In the genomic region with DNA sequence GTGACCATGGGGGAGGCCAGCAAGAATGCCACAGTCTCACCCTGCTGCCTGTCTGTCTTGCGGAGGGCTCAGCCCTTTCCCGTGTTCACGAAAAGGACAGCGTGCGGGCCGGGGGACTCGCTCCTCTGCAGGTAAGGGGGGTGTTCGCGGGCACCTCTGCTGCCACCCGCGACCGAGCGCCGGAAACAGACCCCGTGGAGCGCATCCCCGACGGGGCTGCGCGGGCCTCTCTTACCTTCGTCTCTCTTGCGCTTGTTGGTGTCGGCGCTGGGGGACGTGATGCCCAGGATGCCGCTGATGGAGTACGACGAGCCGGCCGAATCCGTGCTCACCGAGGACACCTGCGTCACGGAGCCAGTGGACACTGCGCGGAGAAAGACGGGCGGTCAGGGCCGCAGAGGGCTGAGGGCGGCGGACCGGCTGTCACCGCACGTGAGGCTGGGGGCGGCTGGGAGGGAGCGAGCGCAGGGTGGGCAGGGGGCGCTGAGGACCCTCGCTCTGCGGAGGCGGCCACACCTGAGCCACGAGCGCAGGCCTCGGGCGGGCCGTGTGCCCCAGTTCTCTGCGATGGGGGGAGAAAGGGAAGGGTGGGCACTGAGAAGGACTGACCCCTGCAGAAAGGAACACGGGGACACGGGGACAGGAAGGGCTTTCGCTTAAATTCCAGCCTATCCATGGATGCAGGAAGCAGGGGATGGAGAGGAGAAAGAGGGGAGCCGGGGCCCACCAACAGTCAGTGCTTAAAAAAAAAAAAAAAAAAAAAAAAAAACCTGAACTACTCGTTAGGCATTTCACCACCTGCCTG, we compare ENCODE assay signal across 20 cellular contexts. TPM values are rescaled to one million over a fixed set of nuclear protein-coding genes. Genes with fewer than 3 reads are reported as not detected.
A peak's percentile ranks its signal among the peaks of the same experiment; 100 is the strongest.
DNase-seq lines count a peak whose midpoint lies in the region; ATAC-seq and TF ChIP-seq lines count a peak whose summit lies in the region.
"Had no signal": no experiment of that assay in that cellular context is flagged by ENCODE, and none has a peak within 500 bp of the region (broad histone marks: within the 10 kb centered on the region; RNA-seq: fewer than 3 reads in every experiment).

No MANE protein-coding gene starts in this region.

- no peak for TF ChIP-seq POLR2A in ovary (IDR thresholded peaks at IDR 0.05)

- H4K20me1 ChIP-seq in Karpas-422 (ENCODE audit: insufficient read depth, low read depth, low read length) = peaks cover 3% of the 10 kb centered on the region; the same call in 1 of the 2 replicates
- no peaks in the 10 kb centered on the region for H4K20me1 ChIP-seq in neural cell (ENCODE audit: insufficient read depth)

- TF ChIP-seq EP300 in neural cell (conservative IDR thresholded peaks at IDR 0.05; ENCODE audit: poor library complexity, severe bottlenecking) (no peak), ovary (IDR thresholded peaks at IDR 0.05) (no peak)

- TF ChIP-seq RAD21 in neural cell (conservative IDR thresholded peaks at IDR 0.05) = no peak

- H3K36me3 ChIP-seq in Karpas-422 (ENCODE audit: insufficient read depth, low read length) = peaks cover 72% of the 10 kb centered on the region
- H3K36me3 ChIP-seq in neural cell (ENCODE audit: insufficient read depth, low read length) = no peaks in the 10 kb centered on the region
- H3K36me3 ChIP-seq in ovary = no peaks in the 10 kb centered on the region
- H3K36me3 ChIP-seq: ascending aorta, Peyer's patch, vagina had no signal

- intact Hi-C loops in ovary (cut with DNase I) = loop anchor here in 1 of 4 donors (10.0 kb wide), 1 partner anchor 62 kb away; no protein-coding TSS in a partner anchor

- no peak for TF ChIP-seq CTCF in GM12865 (IDR thresholded peaks at IDR 0.05; ENCODE audit: insufficient read depth, low read depth, low read length, missing control alignments)
- TF ChIP-seq CTCF in neural cell (IDR thresholded peaks at IDR 0.05; ENCODE audit: poor library complexity, severe bottlenecking) = no peak
- TF ChIP-seq CTCF in ovary (IDR thresholded peaks at IDR 0.05) = no peak

- H2AFZ ChIP-seq in Karpas-422 (ENCODE audit: low read length) (no peak overlapping the region), neural cell (ENCODE audit: low read depth, low read length) (no peak overlapping the region)

- peak overlapping the region; percentile 95 for H3K27ac ChIP-seq in Karpas-422 (ENCODE audit: low read length)
- H3K27ac ChIP-seq in neural cell (ENCODE audit: low read length) = no peak overlapping the region
- no peak overlapping the region for H3K27ac ChIP-seq in ovary
- H3K27ac ChIP-seq: ascending aorta, C4-2B, vagina had no signal

- WGBS in ovary, 3 donors = 2 to 7% (median 7%) methylated on average over 45 to 62 of the region's 62 CpGs

- H3K9ac ChIP-seq in Karpas-422 (ENCODE audit: low read length) (no peak overlapping the region), neural cell (ENCODE audit: low read length) (no peak overlapping the region)

- no peak overlapping the region for H3K4me2 ChIP-seq in Karpas-422 (ENCODE audit: low read depth, low read length, poor library complexity, severe bottlenecking)
- no peak overlapping the region for H3K4me2 ChIP-seq in neural cell (ENCODE audit: low read length)

- H3K4me1 ChIP-seq in Karpas-422 (ENCODE audit: low read length) (peaks cover 98% of the 10 kb centered on the region), ovary (ENCODE audit: insufficient read depth) (peaks cover 2% of the 10 kb centered on the region)
- H3K4me1 ChIP-seq: ascending aorta, vagina had no signal

- H3F3A ChIP-seq in neural cell (ENCODE audit: insufficient read depth, low read length, poor library complexity, severe bottlenecking) = no peaks in the 10 kb centered on the region

- H3K79me2 ChIP-seq in Karpas-422 (ENCODE audit: low read length) = peaks cover 81% of the 10 kb centered on the region
- no peaks in the 10 kb centered on the region for H3K79me2 ChIP-seq in neural cell (replicated peaks; ENCODE audit: insufficient read depth, low read length)

- no peak for ATAC-seq in HG03442 (IDR thresholded peaks at IDR 0.05; ENCODE audit: unreplicated experiment)
- ATAC-seq in GM18520 (IDR thresholded peaks at IDR 0.05; ENCODE audit: unreplicated experiment) = no peak
- ATAC-seq: activated CD4-positive, CD25-positive, alpha-beta regulatory T cell treated with anti-CD3 and anti-CD28 coated beads, Interleukin-2, amount 50 U/mL, for 24 hours had no signal

- H3K27me3 ChIP-seq in Karpas-422 (ENCODE audit: low read length) = no peaks in the 10 kb centered on the region
- H3K27me3 ChIP-seq in neural cell (ENCODE audit: insufficient read depth, low read depth, low read length) = peaks cover 62% of the 10 kb centered on the region
- no peaks in the 10 kb centered on the region for H3K27me3 ChIP-seq in ovary
- H3K27me3 ChIP-seq: ascending aorta, Peyer's patch, vagina had no signal

- H3K9me2 ChIP-seq in Karpas-422 (replicated peaks; ENCODE audit: insufficient read depth, low read length) (no peaks in the 10 kb centered on the region), neural cell (ENCODE audit: insufficient read depth, low read length) (no peaks in the 10 kb centered on the region)

- no peak for DNase-seq in GM12865 (ENCODE audit: low read depth)
- no peak for DNase-seq in Karpas-422
- peak; percentile 41 for DNase-seq in germinal center (ENCODE audit: low spot score)
- no peak for DNase-seq in ovary
- DNase-seq in activated CD4-positive, alpha-beta T cell treated with anti-CD3 and anti-CD28 coated beads for 4 hours = no peak
- DNase-seq: cortex of kidney, DND-41, GOT3, Kasumi-1, NCI-H187, NCI-H524 treated with DMSO at 0.1 percent for 48 hours had no signal

- H3K4me3 ChIP-seq in GM12865 (ENCODE audit: low read depth, low read length) = peak overlapping the region; percentile 59
- no peak overlapping the region for H3K4me3 ChIP-seq in Karpas-422 (ENCODE audit: low read length)
- peak overlapping the region; percentile 42 for H3K4me3 ChIP-seq in neural cell (ENCODE audit: low read length)
- no peak overlapping the region for H3K4me3 ChIP-seq in ovary
- H3K4me3 ChIP-seq: ascending aorta, vagina had no signal

- no peaks in the 10 kb centered on the region for H3K9me3 ChIP-seq in Karpas-422 (ENCODE audit: low read length)
- H3K9me3 ChIP-seq in neural cell (ENCODE audit: low read length) = no peaks in the 10 kb centered on the region
- no peaks in the 10 kb centered on the region for H3K9me3 ChIP-seq in ovary
- H3K9me3 ChIP-seq: ascending aorta, Peyer's patch, vagina had no signal

TF ChIP-seq in neural cell, 6 proteins besides CTCF, POLR2A, EP300 and RAD21:
- no peak for TF ChIP-seq POLR2AphosphoS5 (IDR thresholded peaks at IDR 0.05)
- TF ChIP-seq MXI1 (conservative IDR thresholded peaks at IDR 0.05; ENCODE audit: poor library complexity, severe bottlenecking) = no peak
- TF ChIP-seq SMC3 (conservative IDR thresholded peaks at IDR 0.05; ENCODE audit: poor library complexity) = no peak
- TF ChIP-seq, protein P1, sequence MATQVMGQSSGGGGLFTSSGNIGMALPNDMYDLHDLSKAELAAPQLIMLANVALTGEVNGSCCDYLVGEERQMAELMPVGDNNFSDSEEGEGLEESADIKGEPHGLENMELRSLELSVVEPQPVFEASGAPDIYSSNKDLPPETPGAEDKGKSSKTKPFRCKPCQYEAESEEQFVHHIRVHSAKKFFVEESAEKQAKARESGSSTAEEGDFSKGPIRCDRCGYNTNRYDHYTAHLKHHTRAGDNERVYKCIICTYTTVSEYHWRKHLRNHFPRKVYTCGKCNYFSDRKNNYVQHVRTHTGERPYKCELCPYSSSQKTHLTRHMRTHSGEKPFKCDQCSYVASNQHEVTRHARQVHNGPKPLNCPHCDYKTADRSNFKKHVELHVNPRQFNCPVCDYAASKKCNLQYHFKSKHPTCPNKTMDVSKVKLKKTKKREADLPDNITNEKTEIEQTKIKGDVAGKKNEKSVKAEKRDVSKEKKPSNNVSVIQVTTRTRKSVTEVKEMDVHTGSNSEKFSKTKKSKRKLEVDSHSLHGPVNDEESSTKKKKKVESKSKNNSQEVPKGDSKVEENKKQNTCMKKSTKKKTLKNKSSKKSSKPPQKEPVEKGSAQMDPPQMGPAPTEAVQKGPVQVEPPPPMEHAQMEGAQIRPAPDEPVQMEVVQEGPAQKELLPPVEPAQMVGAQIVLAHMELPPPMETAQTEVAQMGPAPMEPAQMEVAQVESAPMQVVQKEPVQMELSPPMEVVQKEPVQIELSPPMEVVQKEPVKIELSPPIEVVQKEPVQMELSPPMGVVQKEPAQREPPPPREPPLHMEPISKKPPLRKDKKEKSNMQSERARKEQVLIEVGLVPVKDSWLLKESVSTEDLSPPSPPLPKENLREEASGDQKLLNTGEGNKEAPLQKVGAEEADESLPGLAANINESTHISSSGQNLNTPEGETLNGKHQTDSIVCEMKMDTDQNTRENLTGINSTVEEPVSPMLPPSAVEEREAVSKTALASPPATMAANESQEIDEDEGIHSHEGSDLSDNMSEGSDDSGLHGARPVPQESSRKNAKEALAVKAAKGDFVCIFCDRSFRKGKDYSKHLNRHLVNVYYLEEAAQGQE (IDR thresholded peaks at IDR 0.05; ENCODE audit: borderline replicate concordance) = no peak
- TF ChIP-seq EZH2 (IDR thresholded peaks at IDR 0.05; ENCODE audit: borderline replicate concordance, insufficient read depth, low read length, poor library complexity, severe bottlenecking) = no peak
- TF ChIP-seq TAF1 (IDR thresholded peaks at IDR 0.05; ENCODE audit: low read depth) = no peak

RNA-seq across cellular contexts. Expression of a gene that starts 31.5 kb away (rescaled TPM):
- 88.9 and 93.3 TPM in 2 replicates for total RNA-seq in Karpas-422 (2014; rRNA removed; shearing (Covaris generic); ENCODE audit: low replicate concordance)
- not detected in 2 replicates for polyA plus RNA-seq in neural cell
- not detected in 2 replicates for polyA minus RNA-seq in neural cell
- total RNA-seq in ovary = under 1 TPM in 2 of 7 donors, not detected in 5; 0.05 to 0.28 TPM
- under 1 TPM in 1 of 2 donors, not detected in 1; 0.02 TPM for polyA plus RNA-seq in ovary
- total RNA-seq: ascending aorta, myocyte had no signal

Comparison
In these comparisons a context has a peak if more than half of its experiments do, and no peak if none do; other contexts are left out.
1. H3K4me3 ChIP-seq: peak in GM12865 (single experiment) and neural cell (single experiment); none in Karpas-422 (single experiment) and ovary (single experiment).
2. RNA of a gene that starts 31.5 kb away (total RNA-seq): 88.9 to 93.3 TPM in Karpas-422; 0.05 to 0.28 TPM in ovary; every median in the first group is over 10 times any median in the second.